ENCODE assay signal across 1 cellular context in the genomic region with DNA sequence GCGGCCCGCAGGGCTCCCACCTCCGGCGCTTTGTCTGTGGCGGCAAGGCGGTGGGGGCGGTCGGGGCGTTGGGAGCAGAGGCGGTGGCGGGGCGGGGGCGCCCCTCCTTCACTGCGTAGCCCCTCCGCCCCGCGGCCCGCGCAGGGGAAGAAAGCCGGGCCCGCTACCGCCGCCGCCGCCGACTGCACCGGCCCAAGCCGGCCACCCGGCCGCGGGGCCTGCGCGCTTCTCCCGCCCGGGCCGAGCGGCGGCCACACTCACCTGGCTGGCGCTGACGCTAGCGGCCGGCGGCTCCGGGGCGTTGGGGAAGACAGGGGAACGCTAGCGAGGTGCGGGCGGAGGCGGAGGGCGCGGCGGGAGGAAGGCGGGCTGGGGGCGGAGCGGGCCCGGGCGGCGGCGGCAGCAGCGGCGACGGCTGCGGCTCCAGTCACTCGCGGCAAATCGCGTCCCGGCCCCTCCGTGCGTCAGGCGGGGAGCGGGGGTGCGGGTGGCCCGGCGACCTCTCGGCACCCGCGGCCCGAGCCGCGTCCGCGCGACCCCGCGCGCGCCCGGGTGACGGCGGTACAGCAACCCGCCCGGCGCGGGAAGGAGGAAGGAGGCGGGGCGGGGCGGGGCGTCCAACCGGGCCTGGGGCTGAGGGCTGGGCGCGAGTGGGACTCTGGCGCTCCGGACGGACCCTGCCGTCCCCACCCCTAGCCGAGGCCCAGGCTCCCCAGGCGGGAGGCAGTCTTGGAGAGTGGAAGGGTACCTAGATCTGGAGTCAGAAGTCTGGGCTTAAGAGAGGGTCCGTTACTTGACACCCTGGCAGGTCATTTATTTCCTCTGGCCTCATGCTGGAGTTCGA.
A peak's percentile ranks its signal among the peaks of the same experiment; 100 is the strongest.
TF ChIP-seq lines count a peak whose summit lies in the region.

A gene with protein sequence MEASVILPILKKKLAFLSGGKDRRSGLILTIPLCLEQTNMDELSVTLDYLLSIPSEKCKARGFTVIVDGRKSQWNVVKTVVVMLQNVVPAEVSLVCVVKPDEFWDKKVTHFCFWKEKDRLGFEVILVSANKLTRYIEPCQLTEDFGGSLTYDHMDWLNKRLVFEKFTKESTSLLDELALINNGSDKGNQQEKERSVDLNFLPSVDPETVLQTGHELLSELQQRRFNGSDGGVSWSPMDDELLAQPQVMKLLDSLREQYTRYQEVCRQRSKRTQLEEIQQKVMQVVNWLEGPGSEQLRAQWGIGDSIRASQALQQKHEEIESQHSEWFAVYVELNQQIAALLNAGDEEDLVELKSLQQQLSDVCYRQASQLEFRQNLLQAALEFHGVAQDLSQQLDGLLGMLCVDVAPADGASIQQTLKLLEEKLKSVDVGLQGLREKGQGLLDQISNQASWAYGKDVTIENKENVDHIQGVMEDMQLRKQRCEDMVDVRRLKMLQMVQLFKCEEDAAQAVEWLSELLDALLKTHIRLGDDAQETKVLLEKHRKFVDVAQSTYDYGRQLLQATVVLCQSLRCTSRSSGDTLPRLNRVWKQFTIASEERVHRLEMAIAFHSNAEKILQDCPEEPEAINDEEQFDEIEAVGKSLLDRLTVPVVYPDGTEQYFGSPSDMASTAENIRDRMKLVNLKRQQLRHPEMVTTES (minus strand): TSS at position 595 of the 844 bp plus-strand sequence. CDS start 72,991 bp downstream, outside the sequence.

TF ChIP-seq in HEK293, 187 proteins besides CTCF, POLR2A, EP300 and RAD21 (continued from another document):
- TF ChIP-seq, protein P1, sequence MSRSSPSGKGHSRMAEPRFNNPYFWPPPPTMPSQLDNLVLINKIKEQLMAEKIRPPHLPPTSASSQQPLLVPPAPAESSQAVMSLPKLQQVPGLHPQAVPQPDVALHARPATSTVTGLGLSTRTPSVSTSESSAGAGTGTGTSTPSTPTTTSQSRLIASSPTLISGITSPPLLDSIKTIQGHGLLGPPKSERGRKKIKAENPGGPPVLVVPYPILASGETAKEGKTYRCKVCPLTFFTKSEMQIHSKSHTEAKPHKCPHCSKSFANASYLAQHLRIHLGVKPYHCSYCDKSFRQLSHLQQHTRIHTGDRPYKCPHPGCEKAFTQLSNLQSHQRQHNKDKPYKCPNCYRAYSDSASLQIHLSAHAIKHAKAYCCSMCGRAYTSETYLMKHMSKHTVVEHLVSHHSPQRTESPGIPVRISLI (tag by site-specific recombination; IDR thresholded peaks at IDR 0.05), result no peak
- TF ChIP-seq ZFHX2 (tag by site-specific recombination; conservative IDR thresholded peaks at IDR 0.05), result peak; percentile 21; the same call in 1 of the 2 replicates
- TF ChIP-seq ZNF354C (tag by site-specific recombination; IDR thresholded peaks at IDR 0.05; ENCODE audit: borderline replicate concordance, low read depth), result no peak
- no peak for TF ChIP-seq ZBTB17 (tag by site-specific recombination; IDR thresholded peaks at IDR 0.05)
- TF ChIP-seq ZNF112 (tag by site-specific recombination; IDR thresholded peaks at IDR 0.05), result no peak
- TF ChIP-seq, protein P2, sequence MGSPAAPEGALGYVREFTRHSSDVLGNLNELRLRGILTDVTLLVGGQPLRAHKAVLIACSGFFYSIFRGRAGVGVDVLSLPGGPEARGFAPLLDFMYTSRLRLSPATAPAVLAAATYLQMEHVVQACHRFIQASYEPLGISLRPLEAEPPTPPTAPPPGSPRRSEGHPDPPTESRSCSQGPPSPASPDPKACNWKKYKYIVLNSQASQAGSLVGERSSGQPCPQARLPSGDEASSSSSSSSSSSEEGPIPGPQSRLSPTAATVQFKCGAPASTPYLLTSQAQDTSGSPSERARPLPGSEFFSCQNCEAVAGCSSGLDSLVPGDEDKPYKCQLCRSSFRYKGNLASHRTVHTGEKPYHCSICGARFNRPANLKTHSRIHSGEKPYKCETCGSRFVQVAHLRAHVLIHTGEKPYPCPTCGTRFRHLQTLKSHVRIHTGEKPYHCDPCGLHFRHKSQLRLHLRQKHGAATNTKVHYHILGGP (tag by site-specific recombination; IDR thresholded peaks at IDR 0.05), result no peak
- no peak for TF ChIP-seq ZNF510 (tag by site-specific recombination; IDR thresholded peaks at IDR 0.05; ENCODE audit: insufficient replicate concordance)
- peak; percentile 19; the same call in 1 of the 2 replicates for TF ChIP-seq GLIS2 (tag by site-specific recombination; IDR thresholded peaks at IDR 0.05)
- TF ChIP-seq ZNF571 (tag by site-specific recombination; IDR thresholded peaks at IDR 0.05), result no peak
- no peak for TF ChIP-seq ZNF433 (tag by site-specific recombination; IDR thresholded peaks at IDR 0.05; ENCODE audit: low read depth)
- TF ChIP-seq ZNF777 (tag by site-specific recombination; IDR thresholded peaks at IDR 0.05; ENCODE audit: borderline replicate concordance), result no peak
- TF ChIP-seq ZSCAN30 (tag by site-specific recombination; IDR thresholded peaks at IDR 0.05), result no peak
- no peak for TF ChIP-seq PRDM1 (tag by site-specific recombination; IDR thresholded peaks at IDR 0.05)
- peak; percentile 53; the same call in 1 of the 2 replicates for TF ChIP-seq SP3 (tag by site-specific recombination; IDR thresholded peaks at IDR 0.05)
- no peak for TF ChIP-seq ZNF114 (tag by site-specific recombination; IDR thresholded peaks at IDR 0.05)
- TF ChIP-seq ZBTB8A (tag by site-specific recombination; IDR thresholded peaks at IDR 0.05), result peak; percentile 45; the same call in 1 of the 2 replicates
- TF ChIP-seq ZNF37A (tag by site-specific recombination; IDR thresholded peaks at IDR 0.05), result no peak
- TF ChIP-seq, protein P3, sequence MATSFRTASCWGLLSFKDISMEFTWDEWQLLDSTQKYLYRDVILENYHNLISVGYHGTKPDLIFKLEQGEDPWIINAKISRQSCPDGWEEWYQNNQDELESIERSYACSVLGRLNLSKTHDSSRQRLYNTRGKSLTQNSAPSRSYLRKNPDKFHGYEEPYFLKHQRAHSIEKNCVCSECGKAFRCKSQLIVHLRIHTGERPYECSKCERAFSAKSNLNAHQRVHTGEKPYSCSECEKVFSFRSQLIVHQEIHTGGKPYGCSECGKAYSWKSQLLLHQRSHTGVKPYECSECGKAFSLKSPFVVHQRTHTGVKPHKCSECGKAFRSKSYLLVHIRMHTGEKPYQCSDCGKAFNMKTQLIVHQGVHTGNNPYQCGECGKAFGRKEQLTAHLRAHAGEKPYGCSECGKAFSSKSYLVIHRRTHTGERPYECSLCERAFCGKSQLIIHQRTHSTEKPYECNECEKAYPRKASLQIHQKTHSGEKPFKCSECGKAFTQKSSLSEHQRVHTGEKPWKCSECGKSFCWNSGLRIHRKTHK (tag by site-specific recombination; IDR thresholded peaks at IDR 0.05), result no peak
- no peak for TF ChIP-seq ZNF664 (tag by site-specific recombination; IDR thresholded peaks at IDR 0.05)
- TF ChIP-seq ZNF623 (tag by site-specific recombination; IDR thresholded peaks at IDR 0.05), result no peak
- no peak for TF ChIP-seq ZSCAN23 (tag by site-specific recombination; IDR thresholded peaks at IDR 0.05)
- TF ChIP-seq ZNF677 (tag by site-specific recombination; IDR thresholded peaks at IDR 0.05), result no peak
- no peak for TF ChIP-seq ZNF404 (tag by site-specific recombination; IDR thresholded peaks at IDR 0.05)
- TF ChIP-seq ZNF560 (tag by site-specific recombination; IDR thresholded peaks at IDR 0.05; ENCODE audit: borderline replicate concordance), result no peak
- TF ChIP-seq, protein P4, sequence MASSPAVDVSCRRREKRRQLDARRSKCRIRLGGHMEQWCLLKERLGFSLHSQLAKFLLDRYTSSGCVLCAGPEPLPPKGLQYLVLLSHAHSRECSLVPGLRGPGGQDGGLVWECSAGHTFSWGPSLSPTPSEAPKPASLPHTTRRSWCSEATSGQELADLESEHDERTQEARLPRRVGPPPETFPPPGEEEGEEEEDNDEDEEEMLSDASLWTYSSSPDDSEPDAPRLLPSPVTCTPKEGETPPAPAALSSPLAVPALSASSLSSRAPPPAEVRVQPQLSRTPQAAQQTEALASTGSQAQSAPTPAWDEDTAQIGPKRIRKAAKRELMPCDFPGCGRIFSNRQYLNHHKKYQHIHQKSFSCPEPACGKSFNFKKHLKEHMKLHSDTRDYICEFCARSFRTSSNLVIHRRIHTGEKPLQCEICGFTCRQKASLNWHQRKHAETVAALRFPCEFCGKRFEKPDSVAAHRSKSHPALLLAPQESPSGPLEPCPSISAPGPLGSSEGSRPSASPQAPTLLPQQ (tag by site-specific recombination; IDR thresholded peaks at IDR 0.05), result no peak
- no peak for TF ChIP-seq ZNF521 (tag by site-specific recombination; IDR thresholded peaks at IDR 0.05)
TF ChIP-seq in HEK293: peak in this region for 12.
